Comparison of ENCODE assay signal across 7 cellular contexts in the genomic region with DNA sequence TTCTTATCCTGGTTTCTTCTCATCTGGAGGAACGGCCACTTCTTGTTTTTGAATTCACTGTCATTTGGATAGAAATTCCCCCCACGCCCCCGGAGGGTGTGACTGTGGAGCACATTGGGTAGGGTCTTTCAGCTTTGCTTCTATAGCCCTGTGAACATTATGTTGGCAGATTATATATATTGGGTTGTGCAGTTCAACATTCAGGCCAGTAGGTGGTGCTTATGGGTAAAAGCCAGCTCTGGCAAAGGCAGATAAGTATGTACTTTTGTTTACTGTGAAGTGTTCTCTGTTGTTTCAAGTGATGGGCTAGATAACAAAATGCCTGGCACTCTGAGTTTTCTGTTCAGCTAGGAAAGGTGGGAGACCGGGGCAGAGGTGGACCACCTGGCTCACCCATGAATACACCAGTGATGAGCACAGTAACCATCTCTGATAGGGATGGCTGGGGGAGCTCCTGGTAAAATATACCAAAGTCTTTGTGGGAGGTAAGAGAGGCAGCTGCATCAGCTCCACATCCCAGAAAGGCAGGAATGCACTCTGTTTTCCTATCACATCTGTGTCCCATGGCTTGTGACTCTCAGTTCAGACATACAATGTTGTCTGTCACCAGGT.
DNase-seq lines count a peak whose midpoint lies in the region; ATAC-seq and TF ChIP-seq lines count a peak whose summit lies in the region.

No MANE protein-coding gene starts in this region.

- WGBS in lung, 2 donors, result 67 to 70% methylated on average over 4 of the region's 4 CpGs

- no peak overlapping the region for H3K27ac ChIP-seq in GM23338 (ENCODE audit: low read depth)
- no peak overlapping the region for H3K27ac ChIP-seq in lung (ENCODE audit: low read depth in 1 of 2, low read length in 1 of 2)

- H4K20me1 ChIP-seq in GM23338 (replicated peaks; ENCODE audit: insufficient read depth), result no peaks in the 10 kb centered on the region

- H3K36me3 Mint-ChIP-seq in GM23338 (ENCODE audit: low read depth), result peaks cover 8% of the 10 kb centered on the region; the same call in 2 of the 3 replicates

- TF ChIP-seq CTCF in GM12865 (IDR thresholded peaks at IDR 0.05; ENCODE audit: insufficient read depth, low read depth, low read length, missing control alignments) (peak; percentile 61), GM23338 (conservative IDR thresholded peaks at IDR 0.05; ENCODE audit: low read depth in 2 of 2) (peak; percentile 61 to 78), astrocyte of the cerebellum (IDR thresholded peaks at IDR 0.05; ENCODE audit: low read depth, low read length, missing control alignments) (peak; percentile 72), lung (IDR thresholded peaks at IDR 0.05; ENCODE audit: control extremely low read depth, extremely low read depth) (no peak)

- H3K4me3 ChIP-seq in GM12865 (ENCODE audit: low read depth, low read length) (no peak overlapping the region), GM23338 (no peak overlapping the region), astrocyte of the cerebellum (ENCODE audit: low read depth, low read length) (no peak overlapping the region), lung (no peak overlapping the region)

- H3K4me1 Mint-ChIP-seq in GM23338, result no peaks in the 10 kb centered on the region

- no peaks in the 10 kb centered on the region for H3K79me2 ChIP-seq in GM23338 (replicated peaks; ENCODE audit: insufficient read depth)

- in situ Hi-C loops in astrocyte of the cerebellum (cut with HindIII; ENCODE audit: low sequenced_read_pairs), result no loop called here

- H2AFZ ChIP-seq in GM23338, result no peak overlapping the region

- ATAC-seq in GM23338, result peak; percentile 84
- ATAC-seq in lung (ENCODE audit: insufficient read depth, low FRiP score), result peak; percentile 72

- no peak overlapping the region for H3K4me2 ChIP-seq in GM23338

- no peaks in the 10 kb centered on the region for H3F3A ChIP-seq in GM23338 (replicated peaks; ENCODE audit: low read depth)

- H3K9me3 Mint-ChIP-seq in GM23338, result peaks cover 12% of the 10 kb centered on the region; the same call in 2 of the 3 replicates

- no peak overlapping the region for H3K4me3 Mint-ChIP-seq in GM23338

- H3K4me1 ChIP-seq in GM23338 (ENCODE audit: insufficient read depth), result no peaks in the 10 kb centered on the region
- H3K4me1 ChIP-seq in lung (ENCODE audit: control insufficient read depth in 2 of 2, insufficient read depth in 2 of 2, low read length in 2 of 2), result peaks cover 0 to 8% of the 10 kb centered on the region in 2 donors

- H3K27ac Mint-ChIP-seq in GM23338, result no peak overlapping the region

- H3K36me3 ChIP-seq in GM23338 (ENCODE audit: insufficient read depth) (peaks cover 3% of the 10 kb centered on the region; the same call in 1 of the 2 replicates), lung (ENCODE audit: control insufficient read depth in 2 of 2, insufficient read depth in 2 of 2, low read length in 2 of 2) (no peaks in the 10 kb centered on the region)

- no peaks in the 10 kb centered on the region for H3K9me2 ChIP-seq in GM23338 (ENCODE audit: insufficient read depth)

- no peaks in the 10 kb centered on the region for H3K9me3 ChIP-seq in lung (ENCODE audit: control insufficient read depth in 2 of 2, insufficient read depth in 1 of 2, low read length in 1 of 2)

- H3K27me3 ChIP-seq in GM23338 (ENCODE audit: insufficient read depth) (no peaks in the 10 kb centered on the region), lung (ENCODE audit: control insufficient read depth, insufficient read depth) (no peaks in the 10 kb centered on the region)

- peak; percentile 40 for DNase-seq in GM12865 (ENCODE audit: low read depth)
- DNase-seq in GM23338 (ENCODE audit: low spot score), result peak; percentile 65
- DNase-seq in NCI-H1105 treated with DMSO at 0.1 percent for 48 hours (lab: John Stamatoyannopoulos, UW), result peak; percentile 52
- DNase-seq in astrocyte of the cerebellum (ENCODE audit: low read depth), result peak; percentile 32
- DNase-seq in lung (ENCODE audit: low spot score), result no peak
- no peak for DNase-seq in AG08395 (ENCODE audit: low spot score)
- DNase-seq in stimulated activated CD8-positive, alpha-beta memory T cell treated with anti-CD3 and anti-CD28 coated beads, Interleukin-4, amount 100 ng/mL, for 48 hours, result no peak

- peaks cover 4% of the 10 kb centered on the region for H3K27me3 Mint-ChIP-seq in GM23338 (ENCODE audit: insufficient read depth, low read depth, poor library complexity)

TF ChIP-seq in GM23338, 12 proteins besides CTCF, POLR2A, EP300 and RAD21 (continues in another document):
- no peak for TF ChIP-seq JUNB (IDR thresholded peaks at IDR 0.05; ENCODE audit: unreplicated experiment)
- TF ChIP-seq, protein P1, sequence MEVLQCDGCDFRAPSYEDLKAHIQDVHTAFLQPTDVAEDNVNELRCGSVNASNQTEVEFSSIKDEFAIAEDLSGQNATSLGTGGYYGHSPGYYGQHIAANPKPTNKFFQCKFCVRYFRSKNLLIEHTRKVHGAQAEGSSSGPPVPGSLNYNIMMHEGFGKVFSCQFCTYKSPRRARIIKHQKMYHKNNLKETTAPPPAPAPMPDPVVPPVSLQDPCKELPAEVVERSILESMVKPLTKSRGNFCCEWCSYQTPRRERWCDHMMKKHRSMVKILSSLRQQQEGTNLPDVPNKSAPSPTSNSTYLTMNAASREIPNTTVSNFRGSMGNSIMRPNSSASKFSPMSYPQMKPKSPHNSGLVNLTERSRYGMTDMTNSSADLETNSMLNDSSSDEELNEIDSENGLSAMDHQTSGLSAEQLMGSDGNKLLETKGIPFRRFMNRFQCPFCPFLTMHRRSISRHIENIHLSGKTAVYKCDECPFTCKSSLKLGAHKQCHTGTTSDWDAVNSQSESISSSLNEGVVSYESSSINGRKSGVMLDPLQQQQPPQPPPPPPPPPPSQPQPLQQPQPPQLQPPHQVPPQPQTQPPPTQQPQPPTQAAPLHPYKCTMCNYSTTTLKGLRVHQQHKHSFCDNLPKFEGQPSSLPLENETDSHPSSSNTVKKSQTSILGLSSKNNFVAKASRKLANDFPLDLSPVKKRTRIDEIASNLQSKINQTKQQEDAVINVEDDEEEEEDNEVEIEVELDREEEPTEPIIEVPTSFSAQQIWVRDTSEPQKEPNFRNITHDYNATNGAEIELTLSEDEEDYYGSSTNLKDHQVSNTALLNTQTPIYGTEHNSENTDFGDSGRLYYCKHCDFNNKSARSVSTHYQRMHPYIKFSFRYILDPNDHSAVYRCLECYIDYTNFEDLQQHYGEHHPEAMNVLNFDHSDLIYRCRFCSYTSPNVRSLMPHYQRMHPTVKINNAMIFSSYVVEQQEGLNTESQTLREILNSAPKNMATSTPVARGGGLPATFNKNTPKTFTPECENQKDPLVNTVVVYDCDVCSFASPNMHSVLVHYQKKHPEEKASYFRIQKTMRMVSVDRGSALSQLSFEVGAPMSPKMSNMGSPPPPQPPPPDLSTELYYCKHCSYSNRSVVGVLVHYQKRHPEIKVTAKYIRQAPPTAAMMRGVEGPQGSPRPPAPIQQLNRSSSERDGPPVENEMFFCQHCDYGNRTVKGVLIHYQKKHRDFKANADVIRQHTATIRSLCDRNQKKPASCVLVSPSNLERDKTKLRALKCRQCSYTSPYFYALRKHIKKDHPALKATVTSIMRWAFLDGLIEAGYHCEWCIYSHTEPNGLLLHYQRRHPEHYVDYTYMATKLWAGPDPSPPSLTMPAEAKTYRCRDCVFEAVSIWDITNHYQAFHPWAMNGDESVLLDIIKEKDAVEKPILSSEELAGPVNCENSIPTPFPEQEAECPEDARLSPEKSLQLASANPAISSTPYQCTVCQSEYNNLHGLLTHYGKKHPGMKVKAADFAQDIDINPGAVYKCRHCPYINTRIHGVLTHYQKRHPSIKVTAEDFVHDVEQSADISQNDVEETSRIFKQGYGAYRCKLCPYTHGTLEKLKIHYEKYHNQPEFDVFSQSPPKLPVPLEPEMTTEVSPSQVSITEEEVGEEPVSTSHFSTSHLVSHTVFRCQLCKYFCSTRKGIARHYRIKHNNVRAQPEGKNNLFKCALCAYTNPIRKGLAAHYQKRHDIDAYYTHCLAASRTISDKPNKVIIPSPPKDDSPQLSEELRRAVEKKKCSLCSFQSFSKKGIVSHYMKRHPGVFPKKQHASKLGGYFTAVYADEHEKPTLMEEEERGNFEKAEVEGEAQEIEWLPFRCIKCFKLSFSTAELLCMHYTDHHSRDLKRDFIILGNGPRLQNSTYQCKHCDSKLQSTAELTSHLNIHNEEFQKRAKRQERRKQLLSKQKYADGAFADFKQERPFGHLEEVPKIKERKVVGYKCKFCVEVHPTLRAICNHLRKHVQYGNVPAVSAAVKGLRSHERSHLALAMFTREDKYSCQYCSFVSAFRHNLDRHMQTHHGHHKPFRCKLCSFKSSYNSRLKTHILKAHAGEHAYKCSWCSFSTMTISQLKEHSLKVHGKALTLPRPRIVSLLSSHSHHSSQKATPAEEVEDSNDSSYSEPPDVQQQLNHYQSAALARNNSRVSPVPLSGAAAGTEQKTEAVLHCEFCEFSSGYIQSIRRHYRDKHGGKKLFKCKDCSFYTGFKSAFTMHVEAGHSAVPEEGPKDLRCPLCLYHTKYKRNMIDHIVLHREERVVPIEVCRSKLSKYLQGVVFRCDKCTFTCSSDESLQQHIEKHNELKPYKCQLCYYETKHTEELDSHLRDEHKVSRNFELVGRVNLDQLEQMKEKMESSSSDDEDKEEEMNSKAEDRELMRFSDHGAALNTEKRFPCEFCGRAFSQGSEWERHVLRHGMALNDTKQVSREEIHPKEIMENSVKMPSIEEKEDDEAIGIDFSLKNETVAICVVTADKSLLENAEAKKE (CRISPR knock-in tag; IDR thresholded peaks at IDR 0.05), result no peak
- no peak for TF ChIP-seq POLR2AphosphoS5 (IDR thresholded peaks at IDR 0.05; ENCODE audit: low read depth)
- no peak for TF ChIP-seq CREB1 (CRISPR knock-in tag; IDR thresholded peaks at IDR 0.05; ENCODE audit: low read depth)
- TF ChIP-seq, protein P2, sequence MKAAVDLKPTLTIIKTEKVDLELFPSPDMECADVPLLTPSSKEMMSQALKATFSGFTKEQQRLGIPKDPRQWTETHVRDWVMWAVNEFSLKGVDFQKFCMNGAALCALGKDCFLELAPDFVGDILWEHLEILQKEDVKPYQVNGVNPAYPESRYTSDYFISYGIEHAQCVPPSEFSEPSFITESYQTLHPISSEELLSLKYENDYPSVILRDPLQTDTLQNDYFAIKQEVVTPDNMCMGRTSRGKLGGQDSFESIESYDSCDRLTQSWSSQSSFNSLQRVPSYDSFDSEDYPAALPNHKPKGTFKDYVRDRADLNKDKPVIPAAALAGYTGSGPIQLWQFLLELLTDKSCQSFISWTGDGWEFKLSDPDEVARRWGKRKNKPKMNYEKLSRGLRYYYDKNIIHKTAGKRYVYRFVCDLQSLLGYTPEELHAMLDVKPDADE (IDR thresholded peaks at IDR 0.05), result no peak
- TF ChIP-seq NANOG (IDR thresholded peaks at IDR 0.05; ENCODE audit: borderline replicate concordance), result no peak
- TF ChIP-seq EZH2phosphoT487 (IDR thresholded peaks at IDR 0.05; ENCODE audit: unreplicated experiment), result no peak

Comparison
In these comparisons a context has a peak if more than half of its experiments do, and no peak if none do; other contexts are left out.
1. DNase-seq: peak in GM12865 (single experiment), GM23338 (single experiment), NCI-H1105 treated with DMSO at 0.1 percent for 48 hours (single experiment) and astrocyte of the cerebellum (single experiment); none in lung (single experiment), AG08395 (single experiment) and stimulated activated CD8-positive, alpha-beta memory T cell treated with anti-CD3 and anti-CD28 coated beads, Interleukin-4, amount 100 ng/mL, for 48 hours (single experiment).